18 cellular contexts compared by ENCODE assay signal in genomic region chr1:83318361-83318760, GRCh38.
DNase-seq lines count a peak whose midpoint lies in the region; ATAC-seq and TF ChIP-seq lines count a peak whose summit lies in the region.
"Had no signal": no experiment of that assay in that cellular context is flagged by ENCODE, and none has a peak within 500 bp of the region (broad histone marks: within the 10 kb centered on the region; RNA-seq: fewer than 3 reads in every experiment).

No MANE protein-coding gene starts in this region.

- intact Hi-C loops in stomach (cut with DNase I; ENCODE audit: low total_unique reads), result no loop called here

- no peak overlapping the region for H3K27ac ChIP-seq in stomach
- H3K27ac ChIP-seq: 22Rv1; A549; BLaER1 treated with 17β-estradiol and CSF1 and Interleukin-3, amounts not matched to agents 10 nM and 100 nM had no signal

- WGBS in stomach, 5 donors, result 80 to 91% (median 89%) methylated on average over 2 of the region's 2 CpGs

- no peaks in the 10 kb centered on the region for H3K27me3 ChIP-seq in stomach
- H3K27me3 ChIP-seq: BLaER1 treated with 17β-estradiol and CSF1 and Interleukin-3, amounts not matched to agents 10 nM and 100 nM had no signal

- H3K36me3 ChIP-seq in stomach, result no peaks in the 10 kb centered on the region
- H3K36me3 ChIP-seq: BLaER1 treated with 17β-estradiol and CSF1 and Interleukin-3, amounts not matched to agents 10 nM and 100 nM had no signal

- no peak for TF ChIP-seq POLR2A in stomach (IDR thresholded peaks at IDR 0.05)

- H3K4me3 ChIP-seq in foreskin fibroblast (ENCODE audit: low read depth in 1 of 2, low read length in 2 of 2), result no peak overlapping the region
- H3K4me3 ChIP-seq in skeletal muscle cell (ENCODE audit: low read depth, low read length), result no peak overlapping the region
- no peak overlapping the region for H3K4me3 ChIP-seq in stomach
- H3K4me3 ChIP-seq: A549; BLaER1 treated with 17β-estradiol and CSF1 and Interleukin-3, amounts not matched to agents 10 nM and 100 nM; GM12878 had no signal

- TF ChIP-seq EP300 in stomach (IDR thresholded peaks at IDR 0.05), result no peak

- no peaks in the 10 kb centered on the region for H3K4me1 ChIP-seq in stomach
- H3K4me1 ChIP-seq: A549; BLaER1 treated with 17β-estradiol and CSF1 and Interleukin-3, amounts not matched to agents 10 nM and 100 nM had no signal

- no peaks in the 10 kb centered on the region for H3K9me3 ChIP-seq in stomach
- H3K9me3 ChIP-seq: A549; BLaER1 treated with 17β-estradiol and CSF1 and Interleukin-3, amounts not matched to agents 10 nM and 100 nM had no signal

- no peak for ATAC-seq in HG02884 (IDR thresholded peaks at IDR 0.05; ENCODE audit: unreplicated experiment)
- ATAC-seq: A549; CD8-positive, alpha-beta T cell; GM12878 had no signal

- DNase-seq in AG20443 (ENCODE audit: low spot score) (peak; percentile 7), dedifferentiated amniotic fluid mesenchymal stem cell (ENCODE audit: extremely low spot score) (peak; percentile 30), foreskin fibroblast (peak; percentile 3 to 43), skeletal muscle cell (ENCODE audit: low read depth) (peak; percentile 0), stomach (no peak)
- no peak for DNase-seq in activated CD4-positive, CD25-positive, alpha-beta regulatory T cell treated with anti-CD3 and anti-CD28 coated beads, Interleukin-2, amount 50 U/mL, for 72 hours
- DNase-seq: CD8-positive, alpha-beta T cell; COR-L47; DMS 273 treated with DMSO at 0.1 percent for 48 hours; DMS53; DND-41; EL; H9 had no signal

- TF ChIP-seq CTCF in foreskin fibroblast (IDR thresholded peaks at IDR 0.05; ENCODE audit: low read depth, low read length) (no peak), stomach (IDR thresholded peaks at IDR 0.05) (no peak)

Comparison
In these comparisons a context has a peak if more than half of its experiments do, and no peak if none do; other contexts are left out.
1. DNase-seq: peak in AG20443 (single experiment), dedifferentiated amniotic fluid mesenchymal stem cell (single experiment), foreskin fibroblast (2 of 2) and skeletal muscle cell (single experiment); none in stomach (single experiment) and activated CD4-positive, CD25-positive, alpha-beta regulatory T cell treated with anti-CD3 and anti-CD28 coated beads, Interleukin-2, amount 50 U/mL, for 72 hours (single experiment).